24 cellular contexts compared by ENCODE assay signal in genomic region chr2:18477333-18477732, GRCh38.
A peak's percentile ranks its signal among the peaks of the same experiment; 100 is the strongest.
DNase-seq lines count a peak whose midpoint lies in the region; ATAC-seq, FAIRE-seq and TF ChIP-seq lines count a peak whose summit lies in the region.
"Had no signal": no experiment of that assay in that cellular context is flagged by ENCODE, and none has a peak within 500 bp of the region (broad histone marks: within the 10 kb centered on the region; RNA-seq: fewer than 3 reads in every experiment).

No MANE protein-coding gene starts in this region.

- 5% methylated on average over 1 of the region's 1 CpG for WGBS in HepG2 (ENCODE audit: low lambda C conversion rate)
- 83% methylated on average over 1 of the region's 1 CpG for WGBS in right lobe of liver (ENCODE audit: insufficient coverage, low coverage, low lambda C conversion rate, missing lambda C conversion rate)

- H3K4me1 ChIP-seq in HepG2 (ENCODE audit: insufficient read depth, low read length) = no peaks in the 10 kb centered on the region
- no peaks in the 10 kb centered on the region for H3K4me1 ChIP-seq in right lobe of liver
- no peaks in the 10 kb centered on the region for H3K4me1 ChIP-seq in mucosa of descending colon (ENCODE audit: low read depth)
- H3K4me1 ChIP-seq: BE2C; BLaER1 treated with 17β-estradiol and CSF1 and Interleukin-3, amounts not matched to agents 10 nM and 100 nM; HAP-1 had no signal

- ATAC-seq in HepG2 = no peak
- no peak for ATAC-seq in right lobe of liver
- peak; percentile 34 for ATAC-seq in mucosa of descending colon
- ATAC-seq in GM21737 (IDR thresholded peaks at IDR 0.05; ENCODE audit: unreplicated experiment) = no peak
- ATAC-seq: GM12878 had no signal

- no peak overlapping the region for H3K27ac ChIP-seq in HepG2 (ENCODE audit: extremely low read length, insufficient read depth, low read length)
- H3K27ac ChIP-seq in right lobe of liver = no peak overlapping the region
- H3K27ac ChIP-seq: 22Rv1; BLaER1 treated with 17β-estradiol and CSF1 and Interleukin-3, amounts not matched to agents 10 nM and 100 nM had no signal

- POLR2A ChIA-PET in HepG2 (lab: Yijun Ruan, JAX) = no interaction called here

- DNase-seq in NCI-H1417 (lab: John Stamatoyannopoulos, UW) = peak in 2 of 3 experiments; percentile 18 to 54
- no peak for DNase-seq in NCI-H1417 treated with DMSO at 0.1 percent for 48 hours (lab: John Stamatoyannopoulos, UW)
- no peak for DNase-seq in HepG2 (ENCODE audit: low spot score)
- no peak for DNase-seq in right lobe of liver
- DNase-seq in mucosa of descending colon = no peak
- DNase-seq: ACHN; AML-193; BE2C; CD4-positive, alpha-beta T cell; CD8-positive, alpha-beta memory T cell; DMS 273 treated with DMSO at 0.1 percent for 48 hours; DMS79; EL; GDM1; GOT3 had no signal

- H2AFZ ChIP-seq in HepG2 (ENCODE audit: low read length) = no peak overlapping the region

- no peak overlapping the region for H3K9ac ChIP-seq in HepG2 (ENCODE audit: insufficient read depth, low read depth, low read length)
- H3K9ac ChIP-seq: BLaER1 treated with 17β-estradiol and CSF1 and Interleukin-3, amounts not matched to agents 10 nM and 100 nM had no signal

- BruUV-seq in HepG2 (replicated peaks; lab: Mats Ljungman, UMichigan) = no TSS peak

- TF ChIP-seq POLR2A in HepG2 (IDR thresholded peaks at IDR 0.05; ENCODE audit: insufficient read depth in 1 of 2, low read depth in 2 of 2, low read length in 2 of 2) (no peak), right lobe of liver (IDR thresholded peaks at IDR 0.05) (no peak)

- H3K4me3 ChIP-seq in HepG2 (replicated peaks in 1 of 3; ENCODE audit: insufficient read depth in 1 of 3, low read depth in 2 of 3, low read length in 3 of 3) = no peak overlapping the region
- no peak overlapping the region for H3K4me3 ChIP-seq in right lobe of liver
- H3K4me3 ChIP-seq in mucosa of descending colon = no peak overlapping the region
- H3K4me3 ChIP-seq: BLaER1 treated with 17β-estradiol and CSF1 and Interleukin-3, amounts not matched to agents 10 nM and 100 nM; GM12878; HAP-1 had no signal

- in situ Hi-C loops in HepG2 (cut with HindIII; ENCODE audit: extremely low pct_ligation_motif_present, low pct_unique_long_range_greater_than_20kb) = no loop called here

- TF ChIP-seq EP300 in HepG2 (IDR thresholded peaks at IDR 0.05; ENCODE audit: low read depth in 2 of 2, low read length in 2 of 2) (no peak), HepG2 (CRISPR knock-in tag; IDR thresholded peaks at IDR 0.05; ENCODE audit: borderline replicate concordance) (no peak)

- H3K79me2 ChIP-seq in HepG2 (ENCODE audit: insufficient read depth, low read length) = no peaks in the 10 kb centered on the region

- FAIRE-seq in HepG2 (lab: Jason Lieb, UNC) = no peak
- FAIRE-seq: A204.1, D721Med, GM12878, GM19239, H54 had no signal

- H4K20me1 ChIP-seq in HepG2 (ENCODE audit: insufficient read depth, low read length) = no peaks in the 10 kb centered on the region
- H4K20me1 ChIP-seq: BLaER1 treated with 17β-estradiol and CSF1 and Interleukin-3, amounts not matched to agents 10 nM and 100 nM had no signal

- intact Hi-C loops in HepG2 (cut with micrococcal nuclease; ENCODE audit: unreplicated experiment) = no loop called here
- intact Hi-C loops in right lobe of liver (cut with DNase I) = no loop called here
- intact Hi-C loops in mucosa of descending colon (cut with DNase I, micrococcal nuclease) = no loop called here

- H3K9me3 ChIP-seq in HepG2 (ENCODE audit: low read length) (no peaks in the 10 kb centered on the region), right lobe of liver (no peaks in the 10 kb centered on the region), mucosa of descending colon (no peaks in the 10 kb centered on the region)
- H3K9me3 ChIP-seq: BE2C; BLaER1 treated with 17β-estradiol and CSF1 and Interleukin-3, amounts not matched to agents 10 nM and 100 nM; HAP-1 had no signal

- H3K27me3 ChIP-seq in HepG2 (ENCODE audit: control insufficient read depth in 1 of 2, insufficient read depth in 2 of 2, low read length in 2 of 2) = peaks cover 0 to 11% of the 10 kb centered on the region in 2 experiments; a peak in 2 of 5 replicates
- H3K27me3 ChIP-seq in right lobe of liver = no peaks in the 10 kb centered on the region
- H3K27me3 ChIP-seq: BLaER1 treated with 17β-estradiol and CSF1 and Interleukin-3, amounts not matched to agents 10 nM and 100 nM had no signal

- TF ChIP-seq CTCF in HepG2 (CRISPR knock-in tag; IDR thresholded peaks at IDR 0.05) = no peak
- no peak for TF ChIP-seq CTCF in right lobe of liver (IDR thresholded peaks at IDR 0.05)
- no peak for TF ChIP-seq CTCF in mucosa of descending colon (IDR thresholded peaks at IDR 0.05)

- no peak for TF ChIP-seq RAD21 in HepG2 (CRISPR knock-in tag; IDR thresholded peaks at IDR 0.05)

- H3K4me2 ChIP-seq in HepG2 (ENCODE audit: low read depth, low read length) = no peak overlapping the region
- H3K4me2 ChIP-seq: BLaER1 treated with 17β-estradiol and CSF1 and Interleukin-3, amounts not matched to agents 10 nM and 100 nM had no signal

- H3K36me3 ChIP-seq in HepG2 (replicated peaks in 1 of 2; ENCODE audit: control insufficient read depth in 1 of 2, insufficient read depth in 2 of 2, low read length in 2 of 2) = no peaks in the 10 kb centered on the region
- H3K36me3 ChIP-seq in right lobe of liver = no peaks in the 10 kb centered on the region
- no peaks in the 10 kb centered on the region for H3K36me3 ChIP-seq in mucosa of descending colon (ENCODE audit: low read depth)
- H3K36me3 ChIP-seq: BE2C; BLaER1 treated with 17β-estradiol and CSF1 and Interleukin-3, amounts not matched to agents 10 nM and 100 nM; HAP-1 had no signal

- CTCF ChIA-PET in HepG2 (lab: Yijun Ruan, JAX; ENCODE audit: low intra/inter-chr PET ratio, low total read pairs) = no interaction called here

TF ChIP-seq in HepG2, 621 proteins besides CTCF, POLR2A, EP300 and RAD21:
- TF ChIP-seq CEBPB (IDR thresholded peaks at IDR 0.05; ENCODE audit: borderline replicate concordance, low read depth, low read length) (peak; percentile 76), ZNF589 (CRISPR knock-in tag; conservative IDR thresholded peaks at IDR 0.05) (no peak), AKNA (CRISPR knock-in tag; IDR thresholded peaks at IDR 0.05; ENCODE audit: borderline replicate concordance) (no peak), ZNF891 (CRISPR knock-in tag; IDR thresholded peaks at IDR 0.05) (no peak)
TF ChIP-seq in HepG2: peak in this region for 1.

Comparison
In these comparisons a context has a peak if more than half of its experiments do, and no peak if none do; other contexts are left out.
1. DNase-seq: peak in NCI-H1417 (2 of 3); none in NCI-H1417 treated with DMSO at 0.1 percent for 48 hours (single experiment), HepG2 (single experiment), right lobe of liver (0 of 3) and mucosa of descending colon (0 of 3).